1 cellular context compared by ENCODE assay signal in genomic region chr20:25408170-25408547, GRCh38.
TF ChIP-seq lines count a peak whose summit lies in the region.

No MANE protein-coding gene starts in this region.

TF ChIP-seq in HCT116, 20 proteins besides CTCF, POLR2A, EP300 and RAD21 (continued from another document):
- TF ChIP-seq ATF3 (IDR thresholded peaks at IDR 0.05): no peak
- TF ChIP-seq CBX3 (IDR thresholded peaks at IDR 0.05; ENCODE audit: low read depth): no peak
- no peak for TF ChIP-seq YY1 (IDR thresholded peaks at IDR 0.05; ENCODE audit: extremely low read depth, insufficient replicate concordance, low read depth, low read length)
- TF ChIP-seq, protein P1, sequence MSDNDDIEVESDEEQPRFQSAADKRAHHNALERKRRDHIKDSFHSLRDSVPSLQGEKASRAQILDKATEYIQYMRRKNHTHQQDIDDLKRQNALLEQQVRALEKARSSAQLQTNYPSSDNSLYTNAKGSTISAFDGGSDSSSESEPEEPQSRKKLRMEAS (IDR thresholded peaks at IDR 0.05): no peak
